Comparison of ENCODE assay signal across 8 cellular contexts in the genomic region with DNA sequence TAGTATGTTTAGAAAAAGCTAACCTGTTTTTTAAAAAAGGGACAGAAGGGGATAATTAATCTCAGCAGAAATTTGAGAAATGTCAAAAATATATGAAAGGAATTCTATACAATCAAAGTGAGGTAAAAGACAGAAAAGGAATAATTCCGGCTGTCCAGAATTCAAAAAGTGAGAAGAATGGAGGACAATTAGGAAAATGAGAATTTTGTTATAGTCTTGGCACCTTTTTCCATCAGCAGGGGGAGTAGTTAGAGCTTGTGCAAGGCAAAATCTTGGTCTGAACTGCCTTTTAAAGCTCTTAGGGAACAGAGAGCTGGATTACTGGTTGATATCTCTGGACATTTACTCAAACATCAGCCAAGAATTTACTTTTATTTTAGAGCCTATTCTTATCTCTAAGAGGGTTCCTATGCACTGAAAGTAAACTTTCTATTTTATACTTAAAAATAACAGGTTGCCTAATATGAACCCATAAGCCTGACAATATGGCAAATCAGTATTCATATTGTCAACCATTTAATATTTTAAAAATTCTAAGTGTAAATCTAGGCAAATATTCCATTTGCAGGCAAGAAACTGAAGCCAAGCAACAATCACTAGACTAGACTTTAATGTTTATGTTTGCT.
A peak's percentile ranks its signal among the peaks of the same experiment; 100 is the strongest.
DNase-seq lines count a peak whose midpoint lies in the region; ATAC-seq, FAIRE-seq and TF ChIP-seq lines count a peak whose summit lies in the region.

No MANE protein-coding gene starts in this region.

- intact Hi-C loops in left ventricle myocardium inferior (cut with micrococcal nuclease) = loop anchor here (10.0 kb wide), 1 partner anchor 99 kb away; no protein-coding TSS in a partner anchor

- peak; percentile 17 to 26 for DNase-seq in AML-193 (lab: John Stamatoyannopoulos, UW)
- no peak for DNase-seq in H9
- peak; percentile 33 for DNase-seq in SKM-1 (lab: John Stamatoyannopoulos, UW; ENCODE audit: unreplicated experiment)
- no peak for DNase-seq in left ventricle myocardium inferior
- peak; percentile 30 for DNase-seq in urothelium cell line (ENCODE audit: low spot score)
- DNase-seq in GM12891 (ENCODE audit: insufficient read length, low spot score) = no peak
- no peak for DNase-seq in effector CD8-positive, alpha-beta T cell (lab: John Stamatoyannopoulos, UW)

- no peak overlapping the region for H4K8ac ChIP-seq in H9 (replicated peaks; ENCODE audit: insufficient read length, low read depth, low read length)

- H2BK15ac ChIP-seq in H9 (ENCODE audit: low read depth, low read length) = no peak overlapping the region

- no peak overlapping the region for H2BK12ac ChIP-seq in H9 (ENCODE audit: insufficient read length, low read depth, low read length)

- peaks cover 18% of the 10 kb centered on the region for H3K36me3 ChIP-seq in left ventricle myocardium inferior

- H3K18ac ChIP-seq in H9 (ENCODE audit: insufficient read length, low read depth, low read length) = no peak overlapping the region

- no peak overlapping the region for H3K4me2 ChIP-seq in H9 (ENCODE audit: insufficient read depth, insufficient read length, low read length)

- H3K14ac ChIP-seq in H9 (ENCODE audit: insufficient read depth, low read length) = no peak overlapping the region

- H3K27ac Mint-ChIP-seq in H9 = no peak overlapping the region
- H3K27ac Mint-ChIP-seq in stimulated activated memory B cell treated with anti-CD40 and anti-IgM and Interleukin-4, amounts not matched to agents 10 μg/mL and 1 μg/mL and 100 μg/mL, for 72 hours = no peak overlapping the region

- H2AFZ ChIP-seq in H9 (ENCODE audit: low read length) = no peak overlapping the region

- no peak overlapping the region for H3K56ac ChIP-seq in H9 (ENCODE audit: insufficient read length, low read depth, low read length)

- FAIRE-seq in urothelium cell line (lab: Jason Lieb, UNC) (no peak), GM12891 (lab: Jason Lieb, UNC) (no peak)

- H3K4me1 ChIP-seq in H9 (ENCODE audit: insufficient read depth, low read length) (no peaks in the 10 kb centered on the region), left ventricle myocardium inferior (peaks cover 23% of the 10 kb centered on the region)

- no peak overlapping the region for H2AK5ac ChIP-seq in H9 (ENCODE audit: insufficient read length, low read length)

- WGBS in H9 (ENCODE audit: extremely low coverage, insufficient read length, low lambda C conversion rate) = no CpG with 5 or more reads among the region's 1 CpG

- H3K9me3 Mint-ChIP-seq in H9 = no peaks in the 10 kb centered on the region
- H3K9me3 Mint-ChIP-seq in stimulated activated memory B cell treated with anti-CD40 and anti-IgM and Interleukin-4, amounts not matched to agents 10 μg/mL and 1 μg/mL and 100 μg/mL, for 72 hours = no peaks in the 10 kb centered on the region

- H3K27me3 ChIP-seq in H9 (ENCODE audit: insufficient read depth, low read length) = no peaks in the 10 kb centered on the region
- no peaks in the 10 kb centered on the region for H3K27me3 ChIP-seq in left ventricle myocardium inferior (ENCODE audit: low read depth)

- peaks cover 2 to 3% of the 10 kb centered on the region in 2 experiments for H3K4me1 Mint-ChIP-seq in H9
- H3K4me1 Mint-ChIP-seq in stimulated activated memory B cell treated with anti-CD40 and anti-IgM and Interleukin-4, amounts not matched to agents 10 μg/mL and 1 μg/mL and 100 μg/mL, for 72 hours = peaks cover 7% of the 10 kb centered on the region

- H2BK5ac ChIP-seq in H9 (ENCODE audit: insufficient read length, low read length) = no peak overlapping the region

- no peak overlapping the region for H3T11ph ChIP-seq in H9 (ENCODE audit: low read length)

- no peaks in the 10 kb centered on the region for H3K79me1 ChIP-seq in H9 (ENCODE audit: insufficient read depth, low read depth, low read length, poor library complexity, severe bottlenecking)

- no peaks in the 10 kb centered on the region for H3K79me2 ChIP-seq in H9 (ENCODE audit: insufficient read depth, low read length)

- TF ChIP-seq POLR2A in GM12891 (IDR thresholded peaks at IDR 0.05; ENCODE audit: low read depth, low read length) = no peak

- TF ChIP-seq CTCF in H9 (conservative IDR thresholded peaks at IDR 0.05) (peak; percentile 70), left ventricle myocardium inferior (IDR thresholded peaks at IDR 0.05; ENCODE audit: borderline replicate concordance) (peak; percentile 66)

- H3K9ac ChIP-seq in H9 (ENCODE audit: extremely low read depth, insufficient read length, low read length) = no peak overlapping the region

- no peak overlapping the region for H3K4me3 Mint-ChIP-seq in H9
- H3K4me3 Mint-ChIP-seq in stimulated activated memory B cell treated with anti-CD40 and anti-IgM and Interleukin-4, amounts not matched to agents 10 μg/mL and 1 μg/mL and 100 μg/mL, for 72 hours = no peak overlapping the region

- no peaks in the 10 kb centered on the region for H4K20me1 ChIP-seq in H9 (ENCODE audit: control insufficient read depth, insufficient read depth, insufficient read length)

- no peaks in the 10 kb centered on the region for H3K27me3 Mint-ChIP-seq in H9 (ENCODE audit: low read depth)
- no peaks in the 10 kb centered on the region for H3K27me3 Mint-ChIP-seq in stimulated activated memory B cell treated with anti-CD40 and anti-IgM and Interleukin-4, amounts not matched to agents 10 μg/mL and 1 μg/mL and 100 μg/mL, for 72 hours

- no peak overlapping the region for H4K5ac ChIP-seq in H9 (ENCODE audit: insufficient read length, low read depth, low read length)

- H3K23me2 ChIP-seq in H9 (ENCODE audit: insufficient read length, low read depth, low read length, poor library complexity, severe bottlenecking) = no peaks in the 10 kb centered on the region

- H3K4ac ChIP-seq in H9 (ENCODE audit: low read depth, low read length) = no peak overlapping the region

- no peak overlapping the region for H3K23ac ChIP-seq in H9 (ENCODE audit: insufficient read length, low read depth, low read length)

- H3K27ac ChIP-seq in H9 (ENCODE audit: insufficient read length, low read depth, low read length) = no peak overlapping the region
- H3K27ac ChIP-seq in left ventricle myocardium inferior (replicated peaks) = no peak overlapping the region

- H3K9me3 ChIP-seq in H9 (ENCODE audit: control insufficient read depth, low read depth, low read length) (no peaks in the 10 kb centered on the region), left ventricle myocardium inferior (replicated peaks) (no peaks in the 10 kb centered on the region)

- no peak overlapping the region for H2BK20ac ChIP-seq in H9 (ENCODE audit: low read depth, low read length, poor library complexity, severe bottlenecking)

- no peaks in the 10 kb centered on the region; a peak in 1 of 7 replicates for H3K36me3 Mint-ChIP-seq in H9 (ENCODE audit: insufficient read depth in 1 of 3, low read depth in 3 of 3)
- H3K36me3 Mint-ChIP-seq in stimulated activated memory B cell treated with anti-CD40 and anti-IgM and Interleukin-4, amounts not matched to agents 10 μg/mL and 1 μg/mL and 100 μg/mL, for 72 hours = peaks cover 5% of the 10 kb centered on the region

- no peak overlapping the region for H2BK120ac ChIP-seq in H9 (ENCODE audit: low read depth, low read length, poor library complexity, severe bottlenecking)

- no peak overlapping the region for H4K91ac ChIP-seq in H9 (ENCODE audit: insufficient read length, low read depth, low read length)

- ATAC-seq in stimulated activated memory B cell treated with anti-CD40 and anti-IgM and Interleukin-4, amounts not matched to agents 10 μg/mL and 1 μg/mL and 100 μg/mL, for 72 hours = no peak

- no peak overlapping the region for H3K4me3 ChIP-seq in left ventricle myocardium inferior

TF ChIP-seq in GM12891, 5 proteins besides CTCF, POLR2A, EP300 and RAD21:
- TF ChIP-seq SPI1 (IDR thresholded peaks at IDR 0.05; ENCODE audit: low read depth, low read length) = no peak
- TF ChIP-seq POLR2AphosphoS5 (IDR thresholded peaks at IDR 0.05; ENCODE audit: low read depth, low read length) = no peak
- TF ChIP-seq POU2F2 (IDR thresholded peaks at IDR 0.05; ENCODE audit: low read depth, low read length) = no peak
- TF ChIP-seq TAF1 (IDR thresholded peaks at IDR 0.05; ENCODE audit: low read depth, low read length) = no peak
- no peak for TF ChIP-seq PAX5 (IDR thresholded peaks at IDR 0.05; ENCODE audit: insufficient read depth, low read length, severe bottlenecking)

Comparison
In these comparisons a context has a peak if more than half of its experiments do, and no peak if none do; other contexts are left out.
1. DNase-seq: peak in AML-193 (2 of 2), SKM-1 (single experiment) and urothelium cell line (single experiment); none in H9 (single experiment), left ventricle myocardium inferior (single experiment), GM12891 (single experiment) and effector CD8-positive, alpha-beta T cell (single experiment).